8 cellular contexts compared by ENCODE assay signal in genomic region chr17:4947010-4947410, GRCh38. TPM values are rescaled to one million over a fixed set of nuclear protein-coding genes. Genes with fewer than 3 reads are reported as not detected.
DNase-seq lines count a peak whose midpoint lies in the region; ATAC-seq and TF ChIP-seq lines count a peak whose summit lies in the region.

No MANE protein-coding gene starts in this region.

- peaks cover 54% of the 10 kb centered on the region for H3K4me1 Mint-ChIP-seq in activated naive CD4-positive, alpha-beta T cell treated with anti-CD3 and anti-CD28 coated beads for 36 hours (ENCODE audit: low read depth)
- peaks cover 38% of the 10 kb centered on the region for H3K4me1 Mint-ChIP-seq in WTC11
- peaks cover 60% of the 10 kb centered on the region for H3K4me1 Mint-ChIP-seq in stimulated activated naive CD8-positive, alpha-beta T cell treated with anti-CD3 and anti-CD28 coated beads, Interleukin-15, amount 100 ng/mL, for 72 hours

- peak overlapping the region; percentile 99 for H3K27ac Mint-ChIP-seq in activated naive CD4-positive, alpha-beta T cell treated with anti-CD3 and anti-CD28 coated beads for 36 hours
- peak overlapping the region; percentile 97 for H3K27ac Mint-ChIP-seq in WTC11
- H3K27ac Mint-ChIP-seq in stimulated activated naive CD8-positive, alpha-beta T cell treated with anti-CD3 and anti-CD28 coated beads, Interleukin-15, amount 100 ng/mL, for 72 hours: peak overlapping the region; percentile 93 to 98

- peak overlapping the region; percentile 100 for H3K27ac ChIP-seq in hepatocyte

- peaks cover 50% of the 10 kb centered on the region for H3K36me3 Mint-ChIP-seq in activated naive CD4-positive, alpha-beta T cell treated with anti-CD3 and anti-CD28 coated beads for 36 hours (ENCODE audit: low read depth)
- H3K36me3 Mint-ChIP-seq in WTC11: peaks cover 39% of the 10 kb centered on the region

- no peak overlapping the region for H2AFZ ChIP-seq in hepatocyte

- 7% methylated on average over 4 of the region's 7 CpGs for WGBS in hepatocyte (ENCODE audit: low lambda C conversion rate, missing lambda C conversion rate)

- no peaks in the 10 kb centered on the region for H3K9me3 ChIP-seq in hepatocyte (ENCODE audit: low read depth)

- H4K20me1 ChIP-seq in hepatocyte (ENCODE audit: insufficient read depth, poor library complexity, severe bottlenecking): peaks cover 21% of the 10 kb centered on the region

- peak overlapping the region; percentile 86 for H3K4me2 ChIP-seq in hepatocyte

- H3K79me2 ChIP-seq in hepatocyte: peaks cover 52% of the 10 kb centered on the region

- H3K9me2 ChIP-seq in hepatocyte (replicated peaks; ENCODE audit: insufficient read depth): no peaks in the 10 kb centered on the region

- no peak for ATAC-seq in WTC11
- no peak for ATAC-seq in stimulated activated naive CD8-positive, alpha-beta T cell treated with anti-CD3 and anti-CD28 coated beads, Interleukin-15, amount 100 ng/mL, for 72 hours

- TF ChIP-seq CTCF in WTC11 (IDR thresholded peaks at IDR 0.05) (no peak), hepatocyte (IDR thresholded peaks at IDR 0.05; ENCODE audit: poor library complexity) (no peak)

- POLR2A ChIA-PET in WTC11 (lab: Charles Lee): interaction anchor here (0.7 to 3.5 kb wide), 3 partner anchors 18 to 520 kb away, joined by 3 to 45 read pairs (median 4); partner anchors contain the start of gene SPAG7

- intact Hi-C loops in activated naive CD4-positive, alpha-beta T cell treated with anti-CD3 and anti-CD28 coated beads for 36 hours (cut with micrococcal nuclease): loop anchor here (2.0 to 10.0 kb wide), 4 partner anchors 338 to 982 kb away; partner anchors contain the start of genes ATP2A3, CYB5D2, RABEP1 and UBE2G1

- peak overlapping the region; percentile 91 for H3K4me3 ChIP-seq in hepatocyte

- H3K36me3 ChIP-seq in hepatocyte (replicated peaks; ENCODE audit: insufficient read depth, low read depth): no peaks in the 10 kb centered on the region

- H3K27me3 Mint-ChIP-seq in activated naive CD4-positive, alpha-beta T cell treated with anti-CD3 and anti-CD28 coated beads for 36 hours (ENCODE audit: low read depth): no peaks in the 10 kb centered on the region
- H3K27me3 Mint-ChIP-seq in WTC11 (ENCODE audit: low read depth): no peaks in the 10 kb centered on the region
- no peaks in the 10 kb centered on the region for H3K27me3 Mint-ChIP-seq in stimulated activated naive CD8-positive, alpha-beta T cell treated with anti-CD3 and anti-CD28 coated beads, Interleukin-15, amount 100 ng/mL, for 72 hours

- H3K27me3 ChIP-seq in hepatocyte: no peaks in the 10 kb centered on the region

- H3K4me3 Mint-ChIP-seq in activated naive CD4-positive, alpha-beta T cell treated with anti-CD3 and anti-CD28 coated beads for 36 hours: peak overlapping the region; percentile 97
- peak overlapping the region; percentile 91 for H3K4me3 Mint-ChIP-seq in WTC11
- H3K4me3 Mint-ChIP-seq in stimulated activated naive CD8-positive, alpha-beta T cell treated with anti-CD3 and anti-CD28 coated beads, Interleukin-15, amount 100 ng/mL, for 72 hours: peak overlapping the region; percentile 93 to 94

- H3K9me3 Mint-ChIP-seq in activated naive CD4-positive, alpha-beta T cell treated with anti-CD3 and anti-CD28 coated beads for 36 hours: no peaks in the 10 kb centered on the region
- H3K9me3 Mint-ChIP-seq in WTC11: no peaks in the 10 kb centered on the region
- no peaks in the 10 kb centered on the region for H3K9me3 Mint-ChIP-seq in stimulated activated naive CD8-positive, alpha-beta T cell treated with anti-CD3 and anti-CD28 coated beads, Interleukin-15, amount 100 ng/mL, for 72 hours

- CTCF ChIA-PET in activated naive CD4-positive, alpha-beta T cell treated with anti-CD3 and anti-CD28 coated beads for 36 hours (lab: Charles Lee): interaction anchor here (1.0 kb wide), 1 partner anchor 9 kb away, joined by 3 read pairs; no protein-coding TSS in a partner anchor
- CTCF ChIA-PET in WTC11 (lab: Charles Lee): interaction anchor here (0.6 to 2.6 kb wide), 3 partner anchors 38 to 88 kb away, joined by 6 to 15 read pairs (median 6); partner anchors contain the start of gene SLC52A1

- peaks cover 31% of the 10 kb centered on the region for H3K4me1 ChIP-seq in hepatocyte (ENCODE audit: insufficient read depth)

- no peak for DNase-seq in activated naive CD4-positive, alpha-beta T cell treated with anti-CD3 and anti-CD28 coated beads for 36 hours
- no peak for DNase-seq in activated naive CD4-positive, alpha-beta T cell (lab: John Stamatoyannopoulos, UW)
- no peak for DNase-seq in WTC11 (ENCODE audit: low spot score)
- DNase-seq in hepatocyte (ENCODE audit: low spot score): no peak
- DNase-seq in stimulated activated naive CD8-positive, alpha-beta T cell treated with anti-CD3 and anti-CD28 coated beads, Interleukin-15, amount 100 ng/mL, for 72 hours: no peak
- DNase-seq in SKM-1 (lab: John Stamatoyannopoulos, UW; ENCODE audit: unreplicated experiment): no peak
- no peak for DNase-seq in D341Med (ENCODE audit: low spot score)
- no peak for DNase-seq in NK-92 treated with Interleukin-12 subunit alpha and Interleukin-12 subunit beta, amount 100 ng/mL, for 24 hours (lab: John Stamatoyannopoulos, UW)

TF ChIP-seq in WTC11, 78 proteins besides CTCF, POLR2A, EP300 and RAD21 (continues in another document):
- TF ChIP-seq, protein P1, sequence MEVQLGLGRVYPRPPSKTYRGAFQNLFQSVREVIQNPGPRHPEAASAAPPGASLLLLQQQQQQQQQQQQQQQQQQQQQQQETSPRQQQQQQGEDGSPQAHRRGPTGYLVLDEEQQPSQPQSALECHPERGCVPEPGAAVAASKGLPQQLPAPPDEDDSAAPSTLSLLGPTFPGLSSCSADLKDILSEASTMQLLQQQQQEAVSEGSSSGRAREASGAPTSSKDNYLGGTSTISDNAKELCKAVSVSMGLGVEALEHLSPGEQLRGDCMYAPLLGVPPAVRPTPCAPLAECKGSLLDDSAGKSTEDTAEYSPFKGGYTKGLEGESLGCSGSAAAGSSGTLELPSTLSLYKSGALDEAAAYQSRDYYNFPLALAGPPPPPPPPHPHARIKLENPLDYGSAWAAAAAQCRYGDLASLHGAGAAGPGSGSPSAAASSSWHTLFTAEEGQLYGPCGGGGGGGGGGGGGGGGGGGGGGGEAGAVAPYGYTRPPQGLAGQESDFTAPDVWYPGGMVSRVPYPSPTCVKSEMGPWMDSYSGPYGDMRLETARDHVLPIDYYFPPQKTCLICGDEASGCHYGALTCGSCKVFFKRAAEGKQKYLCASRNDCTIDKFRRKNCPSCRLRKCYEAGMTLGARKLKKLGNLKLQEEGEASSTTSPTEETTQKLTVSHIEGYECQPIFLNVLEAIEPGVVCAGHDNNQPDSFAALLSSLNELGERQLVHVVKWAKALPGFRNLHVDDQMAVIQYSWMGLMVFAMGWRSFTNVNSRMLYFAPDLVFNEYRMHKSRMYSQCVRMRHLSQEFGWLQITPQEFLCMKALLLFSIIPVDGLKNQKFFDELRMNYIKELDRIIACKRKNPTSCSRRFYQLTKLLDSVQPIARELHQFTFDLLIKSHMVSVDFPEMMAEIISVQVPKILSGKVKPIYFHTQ (CRISPR knock-in tag; IDR thresholded peaks at IDR 0.05): no peak
- TF ChIP-seq MAX (CRISPR knock-in tag; IDR thresholded peaks at IDR 0.05) (no peak), NR1H2 (CRISPR knock-in tag; IDR thresholded peaks at IDR 0.05) (no peak), ZNF671 (CRISPR knock-in tag; IDR thresholded peaks at IDR 0.05) (no peak), SP1 (CRISPR knock-in tag; conservative IDR thresholded peaks at IDR 0.05) (no peak), ZNF219 (CRISPR knock-in tag; IDR thresholded peaks at IDR 0.05; ENCODE audit: borderline replicate concordance) (no peak), NFYB (CRISPR knock-in tag; conservative IDR thresholded peaks at IDR 0.05; ENCODE audit: low read depth) (no peak), ERG (CRISPR knock-in tag; IDR thresholded peaks at IDR 0.05) (no peak), ZNF263 (CRISPR knock-in tag; IDR thresholded peaks at IDR 0.05; ENCODE audit: low read depth) (no peak)

RNA-seq across cellular contexts. Expression of gene PFN1, which starts 1.3 kb away (rescaled TPM):
- total RNA-seq in activated naive CD4-positive, alpha-beta T cell treated with anti-CD3 and anti-CD28 coated beads for 36 hours: 1,000 to 10,000 TPM; 1,812 to 1,876 TPM
- total RNA-seq in WTC11 (2021): 1,289 to 1,315 TPM (median 1,307 TPM) in 3 replicates
- 244 and 280 TPM in 2 replicates for total RNA-seq in hepatocyte
- 706 and 713 TPM in 2 replicates for polyA plus RNA-seq in hepatocyte

RNA-seq across cellular contexts. Expression of gene ENO3, which starts 3.9 kb away (rescaled TPM):
- total RNA-seq in activated naive CD4-positive, alpha-beta T cell treated with anti-CD3 and anti-CD28 coated beads for 36 hours: 10 to 100 TPM; 26.7 to 28.9 TPM
- total RNA-seq in WTC11 (2021): 30.9 to 40.3 TPM (median 37.7 TPM) in 3 replicates
- total RNA-seq in hepatocyte: 16.3 and 18.7 TPM in 2 replicates
- polyA plus RNA-seq in hepatocyte: 30.2 and 40.4 TPM in 2 replicates

RNA-seq across cellular contexts. Expression of gene RNF167, which starts 6.9 kb away (rescaled TPM):
- 100 to 1,000 TPM; 133 to 140 TPM for total RNA-seq in activated naive CD4-positive, alpha-beta T cell treated with anti-CD3 and anti-CD28 coated beads for 36 hours
- total RNA-seq in WTC11 (2021): 121 to 143 TPM (median 122 TPM) in 3 replicates
- 59.2 and 65.1 TPM in 2 replicates for total RNA-seq in hepatocyte
- 66.5 and 75.3 TPM in 2 replicates for polyA plus RNA-seq in hepatocyte

RNA-seq across cellular contexts. Expression of gene SLC25A11, which starts 7.2 kb away (rescaled TPM):
- total RNA-seq in activated naive CD4-positive, alpha-beta T cell treated with anti-CD3 and anti-CD28 coated beads for 36 hours: 10 to 100 TPM; 63.8 to 65.2 TPM
- total RNA-seq in WTC11 (2021) (73.7 to 83.3 TPM (median 76.8 TPM) in 3 replicates), hepatocyte (42.9 and 59.5 TPM in 2 replicates)
- polyA plus RNA-seq in hepatocyte: 78.7 and 84.8 TPM in 2 replicates

RNA-seq across cellular contexts. Expression of gene GP1BA, which starts 14.9 kb away (rescaled TPM):
- total RNA-seq in activated naive CD4-positive, alpha-beta T cell treated with anti-CD3 and anti-CD28 coated beads for 36 hours: not detected
- total RNA-seq in WTC11 (2021) (not detected in 3 replicates), hepatocyte (not detected in 2 replicates)
- polyA plus RNA-seq in hepatocyte: 0.06 TPM in 1 of 2 replicates, not detected in the other
